Comparison of ENCODE assay signal across 2 cellular contexts in genomic region chr1:212593696-212594335, GRCh38.
TF ChIP-seq lines count a peak whose summit lies in the region.

No MANE protein-coding gene starts in this region.

TF ChIP-seq in GM12891, 5 proteins besides CTCF, POLR2A, EP300 and RAD21 (continued from another document):
- TF ChIP-seq SPI1 (IDR thresholded peaks at IDR 0.05; ENCODE audit: low read depth, low read length) (no peak), TAF1 (IDR thresholded peaks at IDR 0.05; ENCODE audit: low read depth, low read length) (no peak), POLR2AphosphoS5 (IDR thresholded peaks at IDR 0.05; ENCODE audit: low read depth, low read length) (no peak), PAX5 (IDR thresholded peaks at IDR 0.05; ENCODE audit: insufficient read depth, low read length, severe bottlenecking) (no peak)
TF ChIP-seq in GM12891: peak in this region for 0.

TF ChIP-seq in H1, 55 proteins besides CTCF, POLR2A, EP300 and RAD21:
- TF ChIP-seq TAF1 (IDR thresholded peaks at IDR 0.05; ENCODE audit: low read depth, low read length) (no peak), EZH2 (IDR thresholded peaks at IDR 0.05; ENCODE audit: low read depth, low read length, severe bottlenecking) (no peak), PHF8 (conservative IDR thresholded peaks at IDR 0.05; ENCODE audit: low read depth, low read length) (no peak), JUND (IDR thresholded peaks at IDR 0.05; ENCODE audit: low read length) (no peak), POU5F1 (IDR thresholded peaks at IDR 0.05; ENCODE audit: low read depth, low read length) (no peak), RFX5 (IDR thresholded peaks at IDR 0.05; ENCODE audit: borderline replicate concordance, low read depth, low read length) (no peak), YY1 (IDR thresholded peaks at IDR 0.05; ENCODE audit: low read depth, low read length) (no peak), ATF2 (IDR thresholded peaks at IDR 0.05; ENCODE audit: low read length) (no peak), CHD7 (IDR thresholded peaks at IDR 0.05; ENCODE audit: insufficient replicate concordance, low read length) (no peak), TEAD4 (IDR thresholded peaks at IDR 0.05; ENCODE audit: low read depth, low read length) (no peak), HDAC6 (IDR thresholded peaks at IDR 0.05; ENCODE audit: low read depth, low read length) (no peak), POLR2AphosphoS5 (IDR thresholded peaks at IDR 0.05; ENCODE audit: low read depth, low read length) (no peak), USF2 (IDR thresholded peaks at IDR 0.05; ENCODE audit: low read length) (no peak), CBX8 (IDR thresholded peaks at IDR 0.05; ENCODE audit: borderline replicate concordance, low read depth, low read length) (no peak)
